Comparison of ENCODE assay signal across 8 cellular contexts in the genomic region with DNA sequence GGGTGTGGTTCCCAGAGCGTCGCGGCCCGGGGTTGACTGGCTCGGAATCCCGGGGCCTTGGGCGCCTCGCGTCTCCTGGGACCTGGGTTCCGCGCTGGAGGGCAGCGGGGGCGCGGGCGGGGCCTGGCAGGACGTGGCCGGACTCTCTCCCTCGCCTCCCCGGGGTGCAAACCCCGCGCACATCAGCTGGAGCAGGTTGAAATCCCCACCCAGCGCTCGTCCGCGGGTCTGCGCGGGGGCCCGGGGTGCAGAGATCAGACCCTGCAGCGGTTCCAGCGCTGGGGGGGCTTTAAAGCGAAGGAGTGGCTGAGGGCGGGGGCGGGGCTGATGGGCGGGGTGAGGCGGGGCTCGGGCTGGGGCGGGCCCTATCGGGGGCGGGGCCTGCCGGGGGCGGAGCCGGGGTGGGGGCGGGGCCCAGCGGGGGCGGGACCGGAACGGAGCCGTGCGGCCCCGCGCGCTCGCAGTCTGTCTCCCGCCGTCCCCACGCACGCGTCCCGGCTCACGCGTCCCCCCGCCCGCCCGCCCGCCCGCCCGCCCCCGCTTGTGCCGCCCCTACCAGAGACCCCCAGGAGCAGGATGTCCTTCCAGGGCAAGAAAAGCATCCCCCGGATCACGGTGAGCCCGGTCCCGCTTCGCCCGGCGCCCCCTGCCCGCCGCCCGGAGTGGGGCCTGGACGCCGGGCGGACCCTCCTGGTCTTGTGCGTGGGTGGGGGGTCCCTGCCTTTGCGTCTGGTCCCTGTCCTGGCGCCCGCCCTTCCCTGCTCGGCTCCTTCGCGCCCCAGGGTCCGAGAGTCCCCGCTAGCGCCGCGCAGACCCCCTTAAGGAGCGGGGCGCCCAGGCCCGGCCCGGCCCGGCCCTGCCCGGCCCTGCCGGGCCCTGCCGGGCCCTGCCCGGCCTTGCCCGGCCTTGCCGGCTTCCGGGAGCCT. TPM values are rescaled to one million over a fixed set of nuclear protein-coding genes. Genes with fewer than 3 reads are reported as not detected.
DNase-seq lines count a peak whose midpoint lies in the region; ATAC-seq and TF ChIP-seq lines count a peak whose summit lies in the region.

A gene (plus strand): TSS at position 461 of the 926 bp plus-strand sequence. CDS start 116 bp downstream, at position 577.

- TF ChIP-seq POLR2A in erythroblast (IDR thresholded peaks at IDR 0.05; ENCODE audit: low read length) = no peak

- H3K9me3 Mint-ChIP-seq in natural killer cell treated with Interleukin-12 subunit alpha and Interleukin-12 subunit beta and Interleukin-15 and Interleukin-18, amount 100 ng/mL, for 72 hours = no peaks in the 10 kb centered on the region

- H3K27me3 Mint-ChIP-seq in natural killer cell treated with Interleukin-12 subunit alpha and Interleukin-12 subunit beta and Interleukin-15 and Interleukin-18, amount 100 ng/mL, for 72 hours = peaks cover 38 to 40% of the 10 kb centered on the region in 2 donors

- peaks cover 0 to 6% of the 10 kb centered on the region in 2 donors for H3K4me1 Mint-ChIP-seq in natural killer cell treated with Interleukin-12 subunit alpha and Interleukin-12 subunit beta and Interleukin-15 and Interleukin-18, amount 100 ng/mL, for 72 hours (ENCODE audit: low read depth in 2 of 2)

- TF ChIP-seq CTCF in WI38 (IDR thresholded peaks at IDR 0.05; ENCODE audit: low read depth, low read length) = no peak

- DNase-seq in NCI-H2227 (lab: John Stamatoyannopoulos, UW; ENCODE audit: unreplicated experiment) (peak; percentile 49), NCI-H2227 treated with DMSO at 0.1 percent for 48 hours (lab: John Stamatoyannopoulos, UW) (no peak), erythroblast (lab: John Stamatoyannopoulos, UW) (peak; percentile 25 to 43)
- DNase-seq in natural killer cell treated with Interleukin-12 subunit alpha and Interleukin-12 subunit beta and Interleukin-15 and Interleukin-18, amount 100 ng/mL, for 72 hours (ENCODE audit: low spot score) = no peak

- H3K36me3 Mint-ChIP-seq in natural killer cell treated with Interleukin-12 subunit alpha and Interleukin-12 subunit beta and Interleukin-15 and Interleukin-18, amount 100 ng/mL, for 72 hours = no peaks in the 10 kb centered on the region

- H3K4me3 Mint-ChIP-seq in natural killer cell treated with Interleukin-12 subunit alpha and Interleukin-12 subunit beta and Interleukin-15 and Interleukin-18, amount 100 ng/mL, for 72 hours = no peak within 1 kb of the TSS

- peak within 1 kb of the TSS; percentile 43 for H3K4me3 ChIP-seq in WI38 (ENCODE audit: low read depth, low read length)

- no peak within 1 kb of the TSS for H3K27ac Mint-ChIP-seq in natural killer cell treated with Interleukin-12 subunit alpha and Interleukin-12 subunit beta and Interleukin-15 and Interleukin-18, amount 100 ng/mL, for 72 hours

- ATAC-seq in natural killer cell treated with Interleukin-12 subunit alpha and Interleukin-12 subunit beta and Interleukin-15 and Interleukin-18, amount 100 ng/mL, for 72 hours = peak; percentile 77 to 88
- no peak for ATAC-seq in HG03457 (IDR thresholded peaks at IDR 0.05; ENCODE audit: unreplicated experiment)
- no peak for ATAC-seq in HG03378 (IDR thresholded peaks at IDR 0.05; ENCODE audit: unreplicated experiment)
- no peak for ATAC-seq in HG02763 (IDR thresholded peaks at IDR 0.05; ENCODE audit: unreplicated experiment)

RNA-seq across cellular contexts. Expression of the gene that starts here (rescaled TPM):
- total RNA-seq in natural killer cell treated with Interleukin-12 subunit alpha and Interleukin-12 subunit beta and Interleukin-15 and Interleukin-18, amount 100 ng/mL, for 72 hours = 10 to 100 TPM in 1 of 2 donors, 1 to 10 TPM in 1; 6.5 to 19.2 TPM

Comparison
In these comparisons a context has a peak if more than half of its experiments do, and no peak if none do; other contexts are left out.
1. DNase-seq: peak in NCI-H2227 (single experiment) and erythroblast (2 of 2); none in NCI-H2227 treated with DMSO at 0.1 percent for 48 hours (single experiment) and natural killer cell treated with Interleukin-12 subunit alpha and Interleukin-12 subunit beta and Interleukin-15 and Interleukin-18, amount 100 ng/mL, for 72 hours (single experiment).
2. ATAC-seq: peak in natural killer cell treated with Interleukin-12 subunit alpha and Interleukin-12 subunit beta and Interleukin-15 and Interleukin-18, amount 100 ng/mL, for 72 hours (2 of 2); none in HG03457 (single experiment), HG03378 (single experiment) and HG02763 (single experiment).